In genomic region chr2:58992062-58992736, GRCh38 we compare ENCODE assay signal across 15 cellular contexts.
DNase-seq lines count a peak whose midpoint lies in the region; FAIRE-seq and TF ChIP-seq lines count a peak whose summit lies in the region.
"Had no signal": no experiment of that assay in that cellular context is flagged by ENCODE, and none has a peak within 500 bp of the region (broad histone marks: within the 10 kb centered on the region; RNA-seq: fewer than 3 reads in every experiment).

No MANE protein-coding gene starts in this region.

- DNase-seq in EH (ENCODE audit: low read depth) (peak; percentile 40), NCI-H1105 treated with DMSO at 0.1 percent for 48 hours (lab: John Stamatoyannopoulos, UW) (peak; percentile 56), choroid plexus epithelial cell (ENCODE audit: low read depth) (peak; percentile 58), non-pigmented ciliary epithelial cell (ENCODE audit: low read depth) (peak; percentile 67), NCI-H2107 (lab: John Stamatoyannopoulos, UW) (no peak), GM12891 (ENCODE audit: insufficient read length, low spot score) (no peak)
- no peak for DNase-seq in activated CD4-positive, alpha-beta T cell treated with anti-CD3 and anti-CD28 coated beads, Interleukin-2, amount 50 U/mL, for 1 hour
- DNase-seq: activated CD4-positive, alpha-beta T cell treated with anti-CD3 and anti-CD28 coated beads, Interleukin-2, amount 50 U/mL, for 4 hours; activated T-cell treated with anti-CD3 and anti-CD28 coated beads, Interleukin-2, amount 50 U/mL, for 24 hours; effector memory CD8-positive, alpha-beta T cell; EL; stimulated activated CD4-positive, alpha-beta T cell treated with anti-CD3 and anti-CD28 coated beads, Interleukin-2, amount 100 ng/mL, for 48 hours; stimulated activated CD8-positive, alpha-beta memory T cell treated with anti-CD3 and anti-CD28 coated beads, Interleukin-4, amount 100 ng/mL, for 48 hours had no signal

- H3K4me3 ChIP-seq in choroid plexus epithelial cell (ENCODE audit: low read depth, low read length), result no peak overlapping the region
- H3K4me3 ChIP-seq: right atrium auricular region had no signal

- FAIRE-seq in GM12891 (lab: Jason Lieb, UNC), result no peak
- FAIRE-seq: TTC549 had no signal

- TF ChIP-seq CTCF in choroid plexus epithelial cell (conservative IDR thresholded peaks at IDR 0.05; ENCODE audit: low read depth, low read length), result no peak

- TF ChIP-seq POLR2A in GM12891 (IDR thresholded peaks at IDR 0.05; ENCODE audit: low read depth, low read length), result no peak

TF ChIP-seq in GM12891, 5 proteins besides CTCF, POLR2A, EP300 and RAD21:
- TF ChIP-seq POLR2AphosphoS5 (IDR thresholded peaks at IDR 0.05; ENCODE audit: low read depth, low read length) (no peak), TAF1 (IDR thresholded peaks at IDR 0.05; ENCODE audit: low read depth, low read length) (no peak), PAX5 (IDR thresholded peaks at IDR 0.05; ENCODE audit: insufficient read depth, low read length, severe bottlenecking) (no peak), SPI1 (IDR thresholded peaks at IDR 0.05; ENCODE audit: low read depth, low read length) (no peak), POU2F2 (IDR thresholded peaks at IDR 0.05; ENCODE audit: low read depth, low read length) (no peak)

Comparison
In these comparisons a context has a peak if more than half of its experiments do, and no peak if none do; other contexts are left out.
1. DNase-seq: peak in EH (single experiment), NCI-H1105 treated with DMSO at 0.1 percent for 48 hours (single experiment), choroid plexus epithelial cell (single experiment) and non-pigmented ciliary epithelial cell (single experiment); none in activated CD4-positive, alpha-beta T cell treated with anti-CD3 and anti-CD28 coated beads, Interleukin-2, amount 50 U/mL, for 1 hour (single experiment), NCI-H2107 (single experiment) and GM12891 (single experiment).